18 cellular contexts compared by ENCODE assay signal in genomic region chr17:40084477-40084876, GRCh38. TPM values are rescaled to one million over a fixed set of nuclear protein-coding genes. Genes with fewer than 3 reads are reported as not detected.
A peak's percentile ranks its signal among the peaks of the same experiment; 100 is the strongest.
DNase-seq lines count a peak whose midpoint lies in the region; ATAC-seq, FAIRE-seq and TF ChIP-seq lines count a peak whose summit lies in the region.
"Had no signal": no experiment of that assay in that cellular context is flagged by ENCODE, and none has a peak within 500 bp of the region (broad histone marks: within the 10 kb centered on the region; RNA-seq: fewer than 3 reads in every experiment).

No MANE protein-coding gene starts in this region.

- ATAC-seq in gastrocnemius medialis, result no peak
- no peak for ATAC-seq in T-cell (replicated peaks in 1 of 4)
- ATAC-seq: HepG2 had no signal

- peak overlapping the region; percentile 39 for H3K27ac ChIP-seq in RWPE1
- no peak overlapping the region for H3K27ac ChIP-seq in osteoblast (ENCODE audit: low read depth, low read length)
- peak overlapping the region; percentile 51 to 98 (median 54) for H3K27ac ChIP-seq in gastrocnemius medialis

- H3K79me2 ChIP-seq in osteoblast (ENCODE audit: insufficient read depth, low read length), result no peaks in the 10 kb centered on the region

- no peaks in the 10 kb centered on the region for H3K27me3 ChIP-seq in Caco-2 (replicated peaks; ENCODE audit: control insufficient read depth, insufficient read depth, low read length)
- H3K27me3 ChIP-seq in osteoblast (ENCODE audit: insufficient read depth, low read length), result no peaks in the 10 kb centered on the region
- H3K27me3 ChIP-seq in gastrocnemius medialis, result no peaks in the 10 kb centered on the region
- no peaks in the 10 kb centered on the region for H3K27me3 ChIP-seq in MG63

- CTCF ChIA-PET in Caco-2 (lab: Charles Lee) (interaction anchor here (0.9 kb wide), 1 partner anchor 27 kb away, joined by 5 read pairs; no protein-coding TSS in a partner anchor), RWPE1 (lab: Yijun Ruan, JAX) (no interaction called here), T-cell (lab: Charles Lee) (interaction anchor here (0.5 to 0.9 kb wide), 3 partner anchors 20 to 28 kb away, joined by 3 read pairs; no protein-coding TSS in a partner anchor)

- intact Hi-C loops in Caco-2 (cut with micrococcal nuclease; ENCODE audit: unreplicated experiment), result no loop called here
- intact Hi-C loops in gastrocnemius medialis (cut with DNase I; ENCODE audit: low total_unique reads), result no loop called here

- no peak for DNase-seq in Caco-2
- DNase-seq in RWPE1 (ENCODE audit: low spot score), result no peak
- DNase-seq in osteoblast (ENCODE audit: insufficient read length, low spot score, missing footprints), result peak; percentile 8
- DNase-seq in gastrocnemius medialis, result no peak
- no peak for DNase-seq in RCC 7860 (ENCODE audit: low spot score)
- DNase-seq in MG63, result no peak
- DNase-seq in T-cell, result no peak
- no peak for DNase-seq in cerebellar nuclear complex (lab: John Stamatoyannopoulos, UW)
- DNase-seq: C1 segment of cervical spinal cord; CD4-positive, alpha-beta T cell; COR-L47; DMS53; GF-D8 had no signal

- H3K36me3 Mint-ChIP-seq in Caco-2 (ENCODE audit: insufficient read depth, unreplicated experiment) (peaks cover 26% of the 10 kb centered on the region), T-cell (peaks cover 42% of the 10 kb centered on the region)

- no peak for TF ChIP-seq POLR2A in gastrocnemius medialis (IDR thresholded peaks at IDR 0.05)

- H3K36me3 ChIP-seq in Caco-2 (ENCODE audit: control insufficient read depth, insufficient read depth, low read length) (peaks cover 8% of the 10 kb centered on the region), osteoblast (ENCODE audit: insufficient read depth, low read length) (peaks cover 43% of the 10 kb centered on the region), gastrocnemius medialis (peaks cover 0 to 60% of the 10 kb centered on the region in 2 donors), MG63 (peaks cover 24% of the 10 kb centered on the region)

- H3K4me1 ChIP-seq in Caco-2 (no peaks in the 10 kb centered on the region), osteoblast (ENCODE audit: insufficient read depth, low read length) (no peaks in the 10 kb centered on the region), gastrocnemius medialis (peaks cover 7 to 9% of the 10 kb centered on the region in 2 donors)
- H3K4me1 ChIP-seq: HAP-1 had no signal

- no peak for FAIRE-seq in RCC 7860 (lab: Jason Lieb, UNC)
- FAIRE-seq: A204.1, H1, HepG2 had no signal

- H3K27me3 Mint-ChIP-seq in Caco-2 (ENCODE audit: insufficient read depth, unreplicated experiment) (no peaks in the 10 kb centered on the region), T-cell (no peaks in the 10 kb centered on the region)
- H3K27me3 Mint-ChIP-seq: B cell; CD4-positive, alpha-beta T cell had no signal

- H3K4me1 Mint-ChIP-seq in Caco-2 (ENCODE audit: low read depth, unreplicated experiment) (no peaks in the 10 kb centered on the region), T-cell (peaks cover 12 to 16% (median 15%) of the 10 kb centered on the region in 3 donors)

- in situ Hi-C loops in gastrocnemius medialis (cut with MboI; ENCODE audit: low sequenced_read_pairs in 4 of 4), result no loop called here

- no TSS peak for BruUV-seq in Caco-2 (replicated peaks; lab: Mats Ljungman, UMichigan)

- no peak overlapping the region for H2AFZ ChIP-seq in osteoblast (ENCODE audit: low read length)

- H3K27ac Mint-ChIP-seq in Caco-2 (ENCODE audit: unreplicated experiment), result peak overlapping the region; percentile 50
- H3K27ac Mint-ChIP-seq in T-cell, result no peak overlapping the region
- H3K27ac Mint-ChIP-seq: B cell; CD4-positive, alpha-beta T cell had no signal

- H3K9me3 ChIP-seq in Caco-2, result no peaks in the 10 kb centered on the region
- H3K9me3 ChIP-seq in osteoblast (ENCODE audit: low read depth, low read length), result no peaks in the 10 kb centered on the region
- no peaks in the 10 kb centered on the region for H3K9me3 ChIP-seq in gastrocnemius medialis
- H3K9me3 ChIP-seq in MG63, result no peaks in the 10 kb centered on the region
- H3K9me3 ChIP-seq: HAP-1 had no signal

- TF ChIP-seq CTCF in Caco-2 (IDR thresholded peaks at IDR 0.05; ENCODE audit: insufficient read depth in 1 of 2, low read depth in 1 of 2, low read length in 1 of 2, severe bottlenecking in 1 of 2, unreplicated experiment in 1 of 2) (no peak), RWPE1 (conservative IDR thresholded peaks at IDR 0.05; ENCODE audit: low read depth) (no peak), osteoblast (IDR thresholded peaks at IDR 0.05; ENCODE audit: extremely low read depth, low read depth, low read length) (no peak), gastrocnemius medialis (IDR thresholded peaks at IDR 0.05 in 4 of 5, conservative IDR thresholded peaks at IDR 0.05 in 1 of 5) (no peak)

- H4K20me1 ChIP-seq in osteoblast (ENCODE audit: insufficient read depth, low read length), result no peaks in the 10 kb centered on the region

- no peak overlapping the region for H3K4me2 ChIP-seq in osteoblast (ENCODE audit: insufficient read depth, low read length)

- POLR2A ChIA-PET in Caco-2 (lab: Charles Lee), result no interaction called here
- POLR2A ChIA-PET in RWPE1 (lab: Yijun Ruan, JAX; ENCODE audit: low non-redundant PET), result interaction anchor here (0.6 kb wide), 1 partner anchor 72 kb away, joined by 6 read pairs; no protein-coding TSS in a partner anchor
- POLR2A ChIA-PET in T-cell (lab: Charles Lee), result interaction anchor here in 1 of 2 donors (0.5 kb wide), 1 partner anchor 265 kb away, joined by 3 read pairs; no protein-coding TSS in a partner anchor

- H3K4me3 ChIP-seq in Caco-2 (ENCODE audit: low read depth, low read length), result no peak overlapping the region
- no peak overlapping the region for H3K4me3 ChIP-seq in osteoblast (ENCODE audit: insufficient read depth, low read length)
- no peak overlapping the region for H3K4me3 ChIP-seq in gastrocnemius medialis
- no peak overlapping the region for H3K4me3 ChIP-seq in MG63
- H3K4me3 ChIP-seq: HAP-1 had no signal

- H3K9me3 Mint-ChIP-seq in Caco-2 (ENCODE audit: unreplicated experiment) (no peaks in the 10 kb centered on the region), T-cell (no peaks in the 10 kb centered on the region)
- H3K9me3 Mint-ChIP-seq: CD4-positive, alpha-beta T cell had no signal

- H3K4me3 Mint-ChIP-seq in Caco-2 (ENCODE audit: unreplicated experiment) (no peak overlapping the region), T-cell (no peak overlapping the region)
- H3K4me3 Mint-ChIP-seq: B cell; CD4-positive, alpha-beta T cell had no signal

RNA-seq across cellular contexts. Expression of gene NR1D1, which starts 15.9 kb away (rescaled TPM):
- 8.9 and 11.3 TPM in 2 replicates for total RNA-seq in Caco-2 (2022)
- total RNA-seq in osteoblast, result 5.1 and 7.1 TPM in 2 replicates
- total RNA-seq in gastrocnemius medialis, result 10 to 100 TPM; 16.0 to 34.2 (median 18.3) TPM
- 0.07 and 1.3 TPM in 2 replicates for total RNA-seq in MG63 (2014; rRNA removed; shearing (Covaris generic); ENCODE audit: low replicate concordance)
- total RNA-seq in T-cell, result 10 to 100 TPM; 11.5 to 33.6 (median 21.9) TPM

RNA-seq across cellular contexts. Expression of gene THRA, which starts 21.7 kb away (rescaled TPM):
- total RNA-seq in Caco-2 (2022), result 27.3 and 29.3 TPM in 2 replicates
- 30.6 and 33.3 TPM in 2 replicates for total RNA-seq in osteoblast
- 10 to 100 TPM; 42.2 to 71.6 (median 48.2) TPM for total RNA-seq in gastrocnemius medialis
- total RNA-seq in MG63 (2014; rRNA removed; shearing (Covaris generic); ENCODE audit: low replicate concordance), result 11.5 and 18.1 TPM in 2 replicates
- total RNA-seq in T-cell, result 10 to 100 TPM; 30.4 to 54.0 (median 48.9) TPM

RNA-seq across cellular contexts. Expression of gene MED24, which starts 30.3 kb away (rescaled TPM):
- total RNA-seq in Caco-2 (2022) (119 and 122 TPM in 2 replicates), osteoblast (33.6 and 36.6 TPM in 2 replicates), gastrocnemius medialis (100 to 1,000 TPM in 2 of 4 donors, 10 to 100 TPM in 2; 54.2 to 124 (median 93.9) TPM), T-cell (100 to 1,000 TPM in 1 of 5 donors, 10 to 100 TPM in 4; 75.9 to 104 (median 87.0) TPM)
- total RNA-seq in MG63 (2014; rRNA removed; shearing (Covaris generic); ENCODE audit: low replicate concordance), result 83.1 and 96.3 TPM in 2 replicates

RNA-seq across cellular contexts. Expression of gene MSL1, which starts 37.3 kb away (rescaled TPM):
- total RNA-seq in Caco-2 (2022) (82.6 and 86.9 TPM in 2 replicates), osteoblast (53.3 and 60.1 TPM in 2 replicates), gastrocnemius medialis (10 to 100 TPM; 75.7 to 96.3 (median 85.9) TPM), T-cell (100 to 1,000 TPM; 106 to 136 (median 115) TPM)
- 44.9 and 53.4 TPM in 2 replicates for total RNA-seq in MG63 (2014; rRNA removed; shearing (Covaris generic); ENCODE audit: low replicate concordance)

RNA-seq across cellular contexts. Expression of gene CASC3, which starts 55.9 kb away (rescaled TPM):
- 102 and 110 TPM in 2 replicates for total RNA-seq in Caco-2 (2022)
- total RNA-seq in osteoblast, result 40.7 and 45.2 TPM in 2 replicates
- 10 to 100 TPM; 35.8 to 41.3 (median 39.8) TPM for total RNA-seq in gastrocnemius medialis
- total RNA-seq in MG63 (2014; rRNA removed; shearing (Covaris generic); ENCODE audit: low replicate concordance), result 50.2 and 63.6 TPM in 2 replicates
- total RNA-seq in T-cell, result 100 to 1,000 TPM; 116 to 161 (median 126) TPM
